8 cellular contexts compared by ENCODE assay signal in the genomic region with DNA sequence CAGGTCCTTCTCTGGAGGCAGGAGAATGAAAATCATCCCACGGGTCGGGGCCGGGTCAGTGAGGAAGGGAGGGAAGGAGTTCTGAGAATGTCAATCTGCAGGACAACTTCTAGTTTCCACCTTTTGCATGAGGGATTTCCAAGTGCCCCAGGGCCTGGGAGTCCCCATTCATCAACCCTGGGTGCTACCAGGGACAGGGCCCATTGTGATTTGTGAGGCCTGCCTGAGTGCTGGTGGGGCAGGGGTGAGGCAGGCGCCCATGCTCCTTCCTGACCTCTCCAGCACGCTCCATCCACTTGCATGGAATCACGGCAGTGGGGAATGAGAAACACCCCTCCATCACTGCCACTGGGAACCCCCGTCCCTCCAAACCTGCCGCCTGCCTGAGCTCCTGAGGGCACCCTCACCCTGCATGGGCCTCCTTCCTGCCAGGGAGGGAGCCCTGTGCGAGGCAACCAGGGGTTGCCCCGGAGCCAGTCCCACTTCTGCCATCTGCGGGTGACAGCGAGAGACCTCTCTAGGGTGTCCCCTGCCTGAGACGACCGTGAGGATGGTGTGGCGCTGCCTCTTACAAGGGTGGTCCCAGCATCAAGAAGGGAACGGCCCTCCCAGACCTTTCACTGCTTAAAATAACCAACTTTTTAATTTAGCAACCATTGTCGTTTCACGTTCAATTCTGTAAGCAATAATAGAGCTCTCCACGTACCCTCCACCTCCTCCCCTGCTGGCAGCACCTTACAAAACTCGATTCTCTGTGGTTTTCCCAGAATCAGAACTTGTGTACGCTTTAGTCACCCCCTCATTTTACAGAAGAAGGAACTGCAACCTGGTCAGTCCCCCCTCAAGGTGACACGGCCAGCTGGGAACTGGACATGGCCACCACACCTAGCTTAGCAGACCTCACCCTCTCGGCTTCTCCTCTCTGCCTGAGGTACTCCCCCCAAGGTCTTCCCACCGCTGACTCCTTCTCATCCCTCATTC. TPM values are rescaled to one million over a fixed set of nuclear protein-coding genes. Genes with fewer than 3 reads are reported as not detected.
DNase-seq lines count a peak whose midpoint lies in the region; ATAC-seq and TF ChIP-seq lines count a peak whose summit lies in the region.

No MANE protein-coding gene starts in this region.

- CTCF ChIA-PET in activated naive CD4-positive, alpha-beta T cell treated with anti-CD3 and anti-CD28 coated beads for 36 hours (lab: Charles Lee) = interaction anchor here (0.6 to 1.4 kb wide), 7 partner anchors 17 to 528 kb away, joined by 3 to 5 read pairs (median 3); no protein-coding TSS in a partner anchor

- no peak for ATAC-seq in thoracic aorta (ENCODE audit: insufficient number of reproducible peaks, low FRiP score, low read depth)

- H3K4me3 Mint-ChIP-seq in activated naive CD4-positive, alpha-beta T cell treated with anti-CD3 and anti-CD28 coated beads for 36 hours = no peak overlapping the region

- H3K27me3 ChIP-seq in NT2/D1 (ENCODE audit: insufficient read depth, insufficient read length) (no peaks in the 10 kb centered on the region), thoracic aorta (replicated peaks; ENCODE audit: insufficient read depth) (no peaks in the 10 kb centered on the region), stomach (no peaks in the 10 kb centered on the region)

- H3K9me3 ChIP-seq in NT2/D1 (ENCODE audit: insufficient read depth, low read length) (no peaks in the 10 kb centered on the region), thoracic aorta (no peaks in the 10 kb centered on the region), stomach (no peaks in the 10 kb centered on the region)

- peaks cover 19% of the 10 kb centered on the region for H3K4me1 Mint-ChIP-seq in activated naive CD4-positive, alpha-beta T cell treated with anti-CD3 and anti-CD28 coated beads for 36 hours (ENCODE audit: low read depth)

- peaks cover 39% of the 10 kb centered on the region for H3K4me1 ChIP-seq in NT2/D1 (ENCODE audit: insufficient read depth, insufficient read length)
- peaks cover 51 to 100% of the 10 kb centered on the region in 2 donors for H3K4me1 ChIP-seq in thoracic aorta (ENCODE audit: control insufficient read depth in 1 of 2, low read depth in 2 of 2)
- H3K4me1 ChIP-seq in stomach = peaks cover 0 to 61% (median 26%) of the 10 kb centered on the region in 4 donors

- peak overlapping the region; percentile 7 for H3K9ac ChIP-seq in NT2/D1 (ENCODE audit: insufficient read length, low read depth)

- no peak for TF ChIP-seq EP300 in stomach (IDR thresholded peaks at IDR 0.05)

- TF ChIP-seq CTCF in coronary artery (IDR thresholded peaks at IDR 0.05) (no peak), thoracic aorta (IDR thresholded peaks at IDR 0.05) (no peak), stomach (IDR thresholded peaks at IDR 0.05) (no peak)

- peak; percentile 67 for DNase-seq in activated naive CD4-positive, alpha-beta T cell treated with anti-CD3 and anti-CD28 coated beads for 36 hours
- no peak for DNase-seq in activated naive CD4-positive, alpha-beta T cell treated with Interleukin-2 at 50 U/mL for 16 hours
- no peak for DNase-seq in NT2/D1 (ENCODE audit: low read depth, low spot score)
- DNase-seq in coronary artery (ENCODE audit: low spot score) = no peak
- no peak for DNase-seq in thoracic aorta (ENCODE audit: low spot score)
- DNase-seq in activated CD4-positive, CD25-positive, alpha-beta regulatory T cell treated with anti-CD3 and anti-CD28 coated beads, Interleukin-2, amount 50 U/mL, for 72 hours = no peak
- no peak for DNase-seq in NOMO-1 treated with DMSO at 0.1 percent for 48 hours (lab: John Stamatoyannopoulos, UW; ENCODE audit: unreplicated experiment)
- DNase-seq in stomach = no peak

- intact Hi-C loops in activated naive CD4-positive, alpha-beta T cell treated with anti-CD3 and anti-CD28 coated beads for 36 hours (cut with micrococcal nuclease) = no loop called here
- intact Hi-C loops in stomach (cut with DNase I; ENCODE audit: low total_unique reads) = no loop called here

- no peak overlapping the region for H3K4me3 ChIP-seq in NT2/D1 (ENCODE audit: insufficient read length, low read depth)
- no peak overlapping the region for H3K4me3 ChIP-seq in coronary artery
- H3K4me3 ChIP-seq in thoracic aorta = no peak overlapping the region
- H3K4me3 ChIP-seq in stomach = no peak overlapping the region

- H3K27me3 Mint-ChIP-seq in activated naive CD4-positive, alpha-beta T cell treated with anti-CD3 and anti-CD28 coated beads for 36 hours (ENCODE audit: low read depth) = no peaks in the 10 kb centered on the region

- no peak for TF ChIP-seq POLR2A in stomach (IDR thresholded peaks at IDR 0.05)

- H3K27ac ChIP-seq in coronary artery (peak overlapping the region; percentile 33 to 67), thoracic aorta (peak overlapping the region; percentile 3 to 67), stomach (peak overlapping the region in 1 of 5 donors; percentile 50)

- 77 to 84% (median 83%) methylated on average over 20 to 24 of the region's 24 CpGs for WGBS in stomach, 5 donors

- no peaks in the 10 kb centered on the region for H3K9me3 Mint-ChIP-seq in activated naive CD4-positive, alpha-beta T cell treated with anti-CD3 and anti-CD28 coated beads for 36 hours

- peaks cover 33% of the 10 kb centered on the region for H3K36me3 ChIP-seq in NT2/D1 (ENCODE audit: insufficient read depth, insufficient read length, low read length)
- H3K36me3 ChIP-seq in thoracic aorta = no peaks in the 10 kb centered on the region
- H3K36me3 ChIP-seq in stomach = no peaks in the 10 kb centered on the region

- H3K27ac Mint-ChIP-seq in activated naive CD4-positive, alpha-beta T cell treated with anti-CD3 and anti-CD28 coated beads for 36 hours = no peak overlapping the region

- H3K36me3 Mint-ChIP-seq in activated naive CD4-positive, alpha-beta T cell treated with anti-CD3 and anti-CD28 coated beads for 36 hours (ENCODE audit: low read depth) = no peaks in the 10 kb centered on the region

RNA-seq across cellular contexts. Expression of a gene that starts 28.6 kb away (rescaled TPM):
- total RNA-seq in activated naive CD4-positive, alpha-beta T cell treated with anti-CD3 and anti-CD28 coated beads for 36 hours = 1 to 10 TPM; 2.0 to 2.2 TPM
- 100 to 1,000 TPM in 1 of 2 donors, 10 to 100 TPM in 1; 68.4 to 104 TPM for total RNA-seq in thoracic aorta
- total RNA-seq in stomach = 10 to 100 TPM in 2 of 5 donors, 1 to 10 TPM in 2, not detected in 1; 5.3 to 17.2 (median 10.7) TPM
- 10 to 100 TPM in 1 of 3 donors, 1 to 10 TPM in 2; 5.3 to 12.5 (median 5.4) TPM for polyA plus RNA-seq in stomach
